ENCODE assay signal across 14 cellular contexts in the genomic region with DNA sequence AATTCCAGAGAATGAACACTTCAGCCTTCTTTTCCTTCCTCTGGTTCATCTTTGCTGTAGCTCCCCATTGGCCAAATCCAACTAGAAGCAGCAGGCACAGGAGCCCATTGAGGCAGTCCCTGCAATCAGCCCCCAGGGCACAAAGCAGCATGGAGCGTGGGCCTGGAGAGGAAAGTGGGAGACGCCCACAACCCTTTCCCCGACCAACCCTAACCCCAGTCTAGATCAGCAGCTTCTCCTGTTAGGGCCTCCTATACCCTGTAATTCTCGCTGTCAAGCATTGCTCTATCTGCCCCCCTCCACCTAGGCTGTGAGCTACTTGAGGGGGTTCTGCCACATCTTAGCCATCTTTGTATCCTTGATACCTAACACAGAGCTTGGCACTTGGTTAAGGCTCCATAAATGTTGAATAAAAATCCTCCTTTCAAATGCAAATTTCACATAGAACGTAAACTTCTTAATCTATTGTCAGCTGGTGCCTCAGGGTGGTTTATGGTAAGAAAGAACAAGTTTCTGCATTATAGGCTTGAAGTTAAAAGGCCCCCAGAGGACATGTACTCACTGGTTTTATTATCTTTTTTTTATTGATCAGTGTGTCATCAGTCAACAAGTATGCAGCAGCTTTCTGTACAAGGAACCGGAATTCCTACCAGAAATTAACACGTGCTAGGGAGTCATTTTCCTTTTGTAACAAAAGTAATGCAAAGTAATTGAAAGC.
"Had no signal": no experiment of that assay in that cellular context is flagged by ENCODE, and none has a peak within 500 bp of the region (broad histone marks: within the 10 kb centered on the region; RNA-seq: fewer than 3 reads in every experiment).

No MANE protein-coding gene starts in this region.

- H3K4me3 ChIP-seq: right lobe of liver, spleen, upper lobe of right lung had no signal

- ATAC-seq: right lobe of liver, upper lobe of right lung had no signal

- H3K36me3 ChIP-seq: right lobe of liver, spleen, upper lobe of right lung had no signal

- H3K27ac ChIP-seq: right lobe of liver, spleen, upper lobe of right lung had no signal

- DNase-seq: activated CD4-positive, alpha-beta memory T cell treated with anti-CD3 and anti-CD28 coated beads for 36 hours; activated CD4-positive, alpha-beta T cell treated with anti-CD3 and anti-CD28 coated beads for 1 hour; activated naive CD4-positive, alpha-beta T cell treated with anti-CD3 and anti-CD28 coated beads, Interleukin-2, amount 10 ng/mL, durations not matched to agents 7 days and 5 days; activated T-cell treated with anti-CD3 and anti-CD28 coated beads, Interleukin-2, amount 50 U/mL, for 24 hours; dermis blood vessel endothelial cell; endodermal cell; erythroblast; hypothalamus; mesendoderm; right lobe of liver; spleen; stimulated activated naive CD8-positive, alpha-beta T cell treated with anti-CD3 and anti-CD28 coated beads, Interleukin-15, amount 100 ng/mL, for 72 hours; T-helper 9 cell; upper lobe of right lung had no signal

- H3K9me3 ChIP-seq: right lobe of liver, spleen, upper lobe of right lung had no signal

- H3K27me3 ChIP-seq: right lobe of liver had no signal

- H3K4me1 ChIP-seq: right lobe of liver, spleen, upper lobe of right lung had no signal
